In the genomic region with DNA sequence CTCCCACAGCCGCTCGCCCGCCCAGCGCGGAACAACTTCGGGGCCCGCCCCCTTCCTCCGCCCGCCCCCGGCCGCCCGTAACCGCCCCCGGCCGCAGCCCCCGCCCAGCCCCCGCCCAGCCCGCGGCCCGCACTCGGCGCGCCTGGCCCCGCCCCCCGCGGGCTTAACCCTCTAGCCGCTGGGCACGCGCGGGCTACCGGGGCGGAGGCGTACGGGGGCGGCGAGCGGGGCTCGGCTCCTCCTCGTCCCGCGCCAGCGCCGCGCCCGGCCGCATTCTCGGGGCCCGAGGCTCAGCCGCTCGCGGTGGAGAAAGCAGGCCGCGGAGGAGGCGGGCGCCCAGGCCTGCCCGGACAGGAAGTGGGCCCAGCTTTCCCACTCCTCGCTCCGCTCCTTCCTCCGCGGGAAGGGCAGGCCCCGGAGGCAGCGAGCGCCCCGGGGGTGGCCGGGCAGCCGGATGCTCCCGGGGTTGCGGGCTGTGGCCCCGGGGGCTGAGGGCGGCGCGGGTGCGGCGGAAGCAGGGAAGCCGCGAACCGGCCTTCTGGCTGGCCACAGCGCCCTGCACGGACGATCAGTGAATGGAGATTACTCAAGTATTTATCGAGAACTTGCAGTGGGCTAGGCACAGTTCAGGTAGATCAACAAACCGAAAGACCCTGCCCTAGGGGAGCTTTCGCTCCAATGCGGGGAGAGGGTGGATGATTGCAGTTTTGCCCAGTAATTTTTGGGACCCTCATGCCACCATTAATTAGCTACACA, we compare ENCODE assay signal across 8 cellular contexts. TPM values are rescaled to one million over a fixed set of nuclear protein-coding genes. Genes with fewer than 3 reads are reported as not detected.
DNase-seq lines count a peak whose midpoint lies in the region; ATAC-seq and TF ChIP-seq lines count a peak whose summit lies in the region.

A gene with protein sequence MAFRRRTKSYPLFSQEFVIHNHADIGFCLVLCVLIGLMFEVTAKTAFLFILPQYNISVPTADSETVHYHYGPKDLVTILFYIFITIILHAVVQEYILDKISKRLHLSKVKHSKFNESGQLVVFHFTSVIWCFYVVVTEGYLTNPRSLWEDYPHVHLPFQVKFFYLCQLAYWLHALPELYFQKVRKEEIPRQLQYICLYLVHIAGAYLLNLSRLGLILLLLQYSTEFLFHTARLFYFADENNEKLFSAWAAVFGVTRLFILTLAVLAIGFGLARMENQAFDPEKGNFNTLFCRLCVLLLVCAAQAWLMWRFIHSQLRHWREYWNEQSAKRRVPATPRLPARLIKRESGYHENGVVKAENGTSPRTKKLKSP (minus strand): TSS at position 39 of the 756 bp plus-strand sequence. CDS start 145 bp downstream, outside the sequence.

- H3K27me3 ChIP-seq in parathyroid adenoma (ENCODE audit: control insufficient read depth, insufficient read depth, low read length): no peaks in the 10 kb centered on the region
- H3K27me3 ChIP-seq in thyroid gland: no peaks in the 10 kb centered on the region

- WGBS in thyroid gland, 2 donors: 0 to 1% methylated on average over 9 to 11 of the region's 84 CpGs

- intact Hi-C loops in head of caudate nucleus (cut with DNase I) (loop anchor here (5.0 to 10.0 kb wide), 2 partner anchors 62 to 155 kb away; a partner anchor contains a TSS), thyroid gland (cut with DNase I) (loop anchor here (5.0 kb wide), 1 partner anchor 155 kb away; a partner anchor contains a TSS)

- no peaks in the 10 kb centered on the region for H3K27me3 Mint-ChIP-seq in activated naive CD8-positive, alpha-beta T cell

- H3K4me1 ChIP-seq in parathyroid adenoma (peaks cover 3% of the 10 kb centered on the region), thyroid gland (peaks cover 36 to 41% of the 10 kb centered on the region in 2 donors)

- H3K27ac Mint-ChIP-seq in activated naive CD8-positive, alpha-beta T cell: peak within 1 kb of the TSS; percentile 81

- TF ChIP-seq CTCF in parathyroid adenoma (IDR thresholded peaks at IDR 0.05) (peak; percentile 22), thyroid gland (IDR thresholded peaks at IDR 0.05) (peak in 2 of 6 experiments; percentile 4 to 10)

- peak; percentile 27 to 75 for TF ChIP-seq POLR2A in thyroid gland (IDR thresholded peaks at IDR 0.05)

- DNase-seq in EH (ENCODE audit: low read depth): peak; percentile 88
- peak; percentile 62 for DNase-seq in KG1 (lab: John Stamatoyannopoulos, UW)
- DNase-seq in SKM-1 (lab: John Stamatoyannopoulos, UW; ENCODE audit: unreplicated experiment): peak; percentile 58
- peak in 41 of 42 donors; percentile 41 to 91 (median 80) for DNase-seq in head of caudate nucleus
- DNase-seq in thyroid gland: peak; percentile 84

- H3K4me3 ChIP-seq in parathyroid adenoma (ENCODE audit: low read depth, low read length): peak within 1 kb of the TSS; percentile 71
- peak within 1 kb of the TSS; percentile 69 to 85 (median 70) for H3K4me3 ChIP-seq in thyroid gland (replicated peaks in 1 of 3)

- peak within 1 kb of the TSS; percentile 88 for H3K4me2 ChIP-seq in parathyroid adenoma (ENCODE audit: low read length)

- H3K79me2 ChIP-seq in parathyroid adenoma: no peaks in the 10 kb centered on the region

- no peaks in the 10 kb centered on the region for H3K9me3 Mint-ChIP-seq in activated naive CD8-positive, alpha-beta T cell (ENCODE audit: low read depth)

- peaks cover 2% of the 10 kb centered on the region for H3K36me3 Mint-ChIP-seq in activated naive CD8-positive, alpha-beta T cell

- H3K4me1 Mint-ChIP-seq in activated naive CD8-positive, alpha-beta T cell (ENCODE audit: low read depth): peaks cover 47% of the 10 kb centered on the region

- no peaks in the 10 kb centered on the region for H3K36me3 ChIP-seq in parathyroid adenoma (ENCODE audit: control insufficient read depth, insufficient read depth, low read length)
- H3K36me3 ChIP-seq in thyroid gland: no peaks in the 10 kb centered on the region

- H3K4me3 Mint-ChIP-seq in activated naive CD8-positive, alpha-beta T cell: peak within 1 kb of the TSS; percentile 87

- ATAC-seq in GM21723 (IDR thresholded peaks at IDR 0.05; ENCODE audit: unreplicated experiment): peak; percentile 66

- H2AFZ ChIP-seq in parathyroid adenoma: peak within 1 kb of the TSS; percentile 98

- peak within 1 kb of the TSS; percentile 96 for H3K9ac ChIP-seq in parathyroid adenoma

- H3K27ac ChIP-seq in parathyroid adenoma (peak within 1 kb of the TSS; percentile 96), thyroid gland (peak within 1 kb of the TSS; percentile 96 to 99 (median 97))

- peaks cover under 1% of the 10 kb centered on the region for H3K9me3 ChIP-seq in parathyroid adenoma (ENCODE audit: control insufficient read depth, low read length)
- no peaks in the 10 kb centered on the region for H3K9me3 ChIP-seq in thyroid gland

RNA-seq across cellular contexts. Expression of the gene that starts here (rescaled TPM):
- 10 to 100 TPM; 16.5 to 21.8 (median 19.7) TPM for total RNA-seq in thyroid gland

Comparison
In these comparisons a context has a peak if more than half of its experiments do, and no peak if none do; other contexts are left out.
1. Peak in every context shown above with its lines: DNase-seq, ATAC-seq, H3K4me3 ChIP-seq and H3K27ac ChIP-seq.